8 cellular contexts compared by ENCODE assay signal in the genomic region with DNA sequence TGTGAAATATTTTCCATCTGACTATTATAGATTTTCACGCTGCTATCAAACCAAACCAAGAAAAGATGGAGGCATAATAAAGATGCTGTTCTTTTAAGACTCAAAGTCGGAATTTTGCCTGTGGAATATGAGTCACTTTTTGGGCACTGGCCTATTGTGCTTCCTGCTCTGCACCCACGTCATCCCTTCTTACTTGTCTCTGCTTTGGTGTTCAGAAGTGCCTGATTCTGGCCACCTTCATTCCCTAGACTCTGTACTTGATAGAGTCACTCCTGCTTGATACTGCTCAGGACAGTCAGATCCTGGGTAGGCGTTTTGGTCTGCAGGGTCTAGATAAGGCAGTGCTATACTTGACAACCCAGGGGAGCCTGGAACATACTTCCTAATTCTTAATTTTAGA. TPM values are rescaled to one million over a fixed set of nuclear protein-coding genes. Genes with fewer than 3 reads are reported as not detected.
DNase-seq lines count a peak whose midpoint lies in the region; ATAC-seq and TF ChIP-seq lines count a peak whose summit lies in the region.

No MANE protein-coding gene starts in this region.

- ATAC-seq in HG03135 (IDR thresholded peaks at IDR 0.05; ENCODE audit: unreplicated experiment) (peak; percentile 27), body of pancreas (peak; percentile 77), HG02981 (IDR thresholded peaks at IDR 0.05; ENCODE audit: unreplicated experiment) (no peak), HG03045 (IDR thresholded peaks at IDR 0.05; ENCODE audit: unreplicated experiment) (no peak)

- H3K4me2 ChIP-seq in BLaER1 treated with 17β-estradiol and CSF1 and Interleukin-3, amounts not matched to agents 10 nM and 100 nM, result peak overlapping the region; percentile 85 to 97 (median 92)

- H3K27me3 ChIP-seq in BLaER1 treated with 17β-estradiol and CSF1 and Interleukin-3, amounts not matched to agents 10 nM and 100 nM, result peaks cover 0 to 13% (median 0%) of the 10 kb centered on the region in 11 experiments; a peak in 1 of 22 replicates
- H3K27me3 ChIP-seq in body of pancreas (no peaks in the 10 kb centered on the region), mucosa of rectum (ENCODE audit: control insufficient read depth in 2 of 2, insufficient read depth in 2 of 2, low read length in 2 of 2) (no peaks in the 10 kb centered on the region)

- H3K9me3 ChIP-seq in BLaER1 treated with 17β-estradiol and CSF1 and Interleukin-3, amounts not matched to agents 10 nM and 100 nM (replicated peaks in 1 of 11), result peaks cover 0 to 8% (median 0%) of the 10 kb centered on the region in 11 experiments; a peak in 3 of 22 replicates
- no peaks in the 10 kb centered on the region for H3K9me3 ChIP-seq in body of pancreas
- H3K9me3 ChIP-seq in mucosa of rectum (ENCODE audit: control insufficient read depth in 2 of 2, low read length in 2 of 2), result no peaks in the 10 kb centered on the region

- no peaks in the 10 kb centered on the region for H4K20me1 ChIP-seq in BLaER1 treated with 17β-estradiol and CSF1 and Interleukin-3, amounts not matched to agents 10 nM and 100 nM

- peak overlapping the region in 2 of 11 experiments; percentile 12 to 37; a peak in 3 of 22 replicates for H3K9ac ChIP-seq in BLaER1 treated with 17β-estradiol and CSF1 and Interleukin-3, amounts not matched to agents 10 nM and 100 nM
- H3K9ac ChIP-seq in mucosa of rectum (ENCODE audit: low read depth in 1 of 2, low read length in 2 of 2), result no peak overlapping the region

- H3K4me1 ChIP-seq in BLaER1 treated with 17β-estradiol and CSF1 and Interleukin-3, amounts not matched to agents 10 nM and 100 nM, result peaks cover 38 to 55% (median 47%) of the 10 kb centered on the region in 10 experiments
- H3K4me1 ChIP-seq in body of pancreas, result peaks cover 28% of the 10 kb centered on the region
- H3K4me1 ChIP-seq in mucosa of rectum (ENCODE audit: control insufficient read depth in 2 of 2, insufficient read depth in 2 of 2, low read length in 2 of 2), result peaks cover 0 to 2% of the 10 kb centered on the region in 2 donors

- no peaks in the 10 kb centered on the region for H3K36me3 ChIP-seq in BLaER1 treated with 17β-estradiol and CSF1 and Interleukin-3, amounts not matched to agents 10 nM and 100 nM
- H3K36me3 ChIP-seq in body of pancreas (replicated peaks in 1 of 2; ENCODE audit: insufficient read depth in 1 of 2, low read depth in 2 of 2) (no peaks in the 10 kb centered on the region), mucosa of rectum (ENCODE audit: control insufficient read depth in 2 of 2, insufficient read depth in 2 of 2, low read length in 2 of 2) (no peaks in the 10 kb centered on the region)

- 13 to 14% methylated on average over 4 of the region's 4 CpGs for WGBS in body of pancreas, 2 donors

- intact Hi-C loops in body of pancreas (cut with DNase I), result no loop called here

- DNase-seq in body of pancreas, result peak; percentile 60 to 84 (median 62)
- no peak for DNase-seq in activated CD4-positive, alpha-beta T cell treated with anti-CD3 and anti-CD28 coated beads for 48 hours
- DNase-seq in NCI-H526 (lab: John Stamatoyannopoulos, UW), result no peak

- H3K4me3 ChIP-seq in BLaER1 treated with 17β-estradiol and CSF1 and Interleukin-3, amounts not matched to agents 10 nM and 100 nM, result peak overlapping the region in 3 of 10 experiments; percentile 40 to 63 (median 56); a peak in 6 of 20 replicates
- H3K4me3 ChIP-seq in body of pancreas (no peak overlapping the region), mucosa of rectum (ENCODE audit: low read length in 2 of 2) (peak overlapping the region; percentile 25 to 75)

- TF ChIP-seq POLR2A in body of pancreas (IDR thresholded peaks at IDR 0.05), result peak in 2 of 3 donors; percentile 56 to 66

- TF ChIP-seq CTCF in body of pancreas (IDR thresholded peaks at IDR 0.05), result no peak

- H3K27ac ChIP-seq in BLaER1 treated with 17β-estradiol and CSF1 and Interleukin-3, amounts not matched to agents 10 nM and 100 nM, result peak overlapping the region in 10 of 11 experiments; percentile 12 to 91 (median 39); a peak in 18 of 22 replicates
- peak overlapping the region; percentile 40 to 97 (median 94) for H3K27ac ChIP-seq in body of pancreas
- H3K27ac ChIP-seq in mucosa of rectum (ENCODE audit: low read depth in 2 of 2, low read length in 2 of 2), result peak overlapping the region in 1 of 2 donors; percentile 10

RNA-seq across cellular contexts. Expression of a gene that starts 1.9 kb away (rescaled TPM):
- 10 to 100 TPM in 1 of 2 donors, 1 to 10 TPM in 1; 8.2 to 13.7 TPM for total RNA-seq in body of pancreas

Comparison
In these comparisons a context has a peak if more than half of its experiments do, and no peak if none do; other contexts are left out.
1. H3K4me3 ChIP-seq: peak in mucosa of rectum (2 of 2); none in body of pancreas (0 of 2).
2. ATAC-seq: peak in HG03135 (single experiment) and body of pancreas (single experiment); none in HG02981 (single experiment) and HG03045 (single experiment).
3. DNase-seq: peak in body of pancreas (4 of 4); none in activated CD4-positive, alpha-beta T cell treated with anti-CD3 and anti-CD28 coated beads for 48 hours (single experiment) and NCI-H526 (0 of 2).